Comparison of ENCODE assay signal across 15 cellular contexts in genomic region chr2:119638246-119638645, GRCh38. TPM values are rescaled to one million over a fixed set of nuclear protein-coding genes. Genes with fewer than 3 reads are reported as not detected.
DNase-seq lines count a peak whose midpoint lies in the region; ATAC-seq and TF ChIP-seq lines count a peak whose summit lies in the region.
"Had no signal": no experiment of that assay in that cellular context is flagged by ENCODE, and none has a peak within 500 bp of the region (broad histone marks: within the 10 kb centered on the region; RNA-seq: fewer than 3 reads in every experiment).

No MANE protein-coding gene starts in this region.

- H3K9me3 Mint-ChIP-seq in brain: peaks cover 0 to 8% (median 2%) of the 10 kb centered on the region in 5 experiments
- peaks cover 3% of the 10 kb centered on the region for H3K9me3 Mint-ChIP-seq in neural progenitor cell
- H3K9me3 Mint-ChIP-seq: CD4-positive, alpha-beta memory T cell had no signal

- TF ChIP-seq CTCF in brain (conservative IDR thresholded peaks at IDR 0.05): no peak
- TF ChIP-seq CTCF in neural progenitor cell (IDR thresholded peaks at IDR 0.05): no peak
- TF ChIP-seq CTCF in vagina (IDR thresholded peaks at IDR 0.05): no peak

- H3K36me3 ChIP-seq in neural progenitor cell (no peaks in the 10 kb centered on the region), vagina (no peaks in the 10 kb centered on the region)
- H3K36me3 ChIP-seq: BE2C had no signal

- peaks cover 28% of the 10 kb centered on the region for H3K27me3 Mint-ChIP-seq in brain
- peaks cover 4% of the 10 kb centered on the region for H3K27me3 Mint-ChIP-seq in neural progenitor cell (ENCODE audit: insufficient read depth, low read depth)

- peak overlapping the region; percentile 45 for H3K4me2 ChIP-seq in neural progenitor cell
- H3K4me2 ChIP-seq: A549 had no signal

- H3K4me3 Mint-ChIP-seq in brain (peak overlapping the region in 2 of 5 experiments; percentile 6 to 7), neural progenitor cell (peak overlapping the region; percentile 30)
- H3K4me3 Mint-ChIP-seq: CD4-positive, alpha-beta memory T cell; H9 had no signal

- no peak overlapping the region for H3K27ac ChIP-seq in neural progenitor cell
- H3K27ac ChIP-seq in substantia nigra (ENCODE audit: low read depth, low read length, poor library complexity, severe bottlenecking): peak overlapping the region; percentile 43
- H3K27ac ChIP-seq in vagina: peak overlapping the region; percentile 48
- H3K27ac ChIP-seq: A549, C4-2B had no signal

- H3K4me1 ChIP-seq in neural progenitor cell (peaks cover 15% of the 10 kb centered on the region), vagina (peaks cover 16% of the 10 kb centered on the region)
- H3K4me1 ChIP-seq: A549, BE2C had no signal

- no peak for ATAC-seq in GM19351 (IDR thresholded peaks at IDR 0.05; ENCODE audit: unreplicated experiment)
- ATAC-seq: A549 had no signal

- no peaks in the 10 kb centered on the region for H4K20me1 ChIP-seq in neural progenitor cell (ENCODE audit: low read depth)

- no peak overlapping the region for H3K4me3 ChIP-seq in neural progenitor cell
- H3K4me3 ChIP-seq in vagina: no peak overlapping the region
- H3K4me3 ChIP-seq: A549 had no signal

- H3K27me3 ChIP-seq in neural progenitor cell (no peaks in the 10 kb centered on the region), vagina (no peaks in the 10 kb centered on the region)
- H3K27me3 ChIP-seq: BE2C had no signal

- DNase-seq in neural progenitor cell (ENCODE audit: low spot score) (no peak), substantia nigra (lab: John Stamatoyannopoulos, UW) (no peak), vagina (ENCODE audit: extremely low spot score in 2 of 2) (no peak), NCI-H1092 (lab: John Stamatoyannopoulos, UW) (no peak)
- no peak for DNase-seq in activated CD8-positive, alpha-beta memory T cell treated with anti-CD3 and anti-CD28 coated beads, Interleukin-2, amount 50 U/mL, for 48 hours
- DNase-seq: BE2C; CD4-positive, alpha-beta memory T cell; DMS79 treated with DMSO at 0.1 percent for 48 hours; EL; H9; IMR-90 had no signal

- H3K79me2 ChIP-seq in neural progenitor cell (ENCODE audit: low read depth): no peaks in the 10 kb centered on the region

- H3F3A ChIP-seq in neural progenitor cell (ENCODE audit: low read depth): no peaks in the 10 kb centered on the region

- H3K9me3 ChIP-seq in neural progenitor cell (ENCODE audit: low read depth) (no peaks in the 10 kb centered on the region), vagina (no peaks in the 10 kb centered on the region)
- H3K9me3 ChIP-seq: A549, BE2C had no signal

- no peak for TF ChIP-seq POLR2A in vagina (IDR thresholded peaks at IDR 0.05)

- H3K27ac Mint-ChIP-seq in brain (peak overlapping the region in 4 of 5 experiments; percentile 42 to 85 (median 66)), neural progenitor cell (no peak overlapping the region)
- H3K27ac Mint-ChIP-seq: CD4-positive, alpha-beta memory T cell; H9 had no signal

- no peak overlapping the region for H2AFZ ChIP-seq in neural progenitor cell (replicated peaks)

- H3K4me1 Mint-ChIP-seq in brain: peaks cover 39% of the 10 kb centered on the region
- H3K4me1 Mint-ChIP-seq in neural progenitor cell: peaks cover 27% of the 10 kb centered on the region

- intact Hi-C loops in vagina (cut with DNase I): no loop called here

- H3K36me3 Mint-ChIP-seq in brain (no peaks in the 10 kb centered on the region), neural progenitor cell (peaks cover 2% of the 10 kb centered on the region)
- H3K36me3 Mint-ChIP-seq: CD4-positive, alpha-beta memory T cell had no signal

- no peak overlapping the region for H3K9ac ChIP-seq in neural progenitor cell

RNA-seq across cellular contexts. Expression of gene TMEM177, which starts 40.8 kb away (rescaled TPM):
- polyA plus RNA-seq in brain (ENCODE audit: insufficient read depth, low read depth, low replicate concordance): 6.9 TPM
- total RNA-seq in neural progenitor cell (ENCODE audit: low replicate concordance) (12.2 and 26.6 TPM in 2 replicates), vagina (6.4 TPM)
